In genomic region chr14:89618309-89618708, GRCh38 we compare ENCODE assay signal across 8 cellular contexts.
DNase-seq lines count a peak whose midpoint lies in the region; ATAC-seq and TF ChIP-seq lines count a peak whose summit lies in the region.

No MANE protein-coding gene starts in this region.

- H3K36me3 Mint-ChIP-seq in neural crest cell (ENCODE audit: low read depth) = no peaks in the 10 kb centered on the region

- no peaks in the 10 kb centered on the region for H3K79me2 ChIP-seq in SU-DHL-6 (ENCODE audit: insufficient read depth, low read length)

- H3F3A ChIP-seq in SU-DHL-6 (ENCODE audit: insufficient read depth) = 0 out of 2 replicates have a peak, but pooled peaks cover 5% of the 10 kb centered on the region

- peak overlapping the region; percentile 80 for H2AFZ ChIP-seq in SU-DHL-6 (ENCODE audit: low read depth, low read length, severe bottlenecking)

- peak overlapping the region; percentile 15 for H3K27ac Mint-ChIP-seq in neural crest cell (ENCODE audit: unreplicated experiment)

- peak overlapping the region; percentile 68 for H3K9ac ChIP-seq in SU-DHL-6 (ENCODE audit: low read length)

- peak overlapping the region; percentile 99 for H3K4me2 ChIP-seq in SU-DHL-6 (ENCODE audit: low read depth, low read length, poor library complexity, severe bottlenecking)

- TF ChIP-seq CTCF in SU-DHL-6 (IDR thresholded peaks at IDR 0.05; ENCODE audit: insufficient read depth, low read length, poor library complexity, severe bottlenecking) (no peak), fibroblast of pulmonary artery (IDR thresholded peaks at IDR 0.05; ENCODE audit: low read length, missing control alignments) (no peak), neural crest cell (conservative IDR thresholded peaks at IDR 0.05) (no peak)

- H3K4me3 Mint-ChIP-seq in neural crest cell = peak overlapping the region; percentile 93

- H3K9me3 Mint-ChIP-seq in neural crest cell = no peaks in the 10 kb centered on the region

- peak overlapping the region; percentile 11; the same call in 1 of the 2 replicates for H3K27ac ChIP-seq in SU-DHL-6 (ENCODE audit: low read depth, low read length)

- H3K4me1 Mint-ChIP-seq in neural crest cell = peaks cover 51% of the 10 kb centered on the region

- H3K9me3 ChIP-seq in SU-DHL-6 (ENCODE audit: insufficient read depth, low read length) = no peaks in the 10 kb centered on the region

- H3K27me3 Mint-ChIP-seq in neural crest cell (ENCODE audit: low read depth) = peaks cover 23% of the 10 kb centered on the region

- no peaks in the 10 kb centered on the region for H3K36me3 ChIP-seq in SU-DHL-6 (ENCODE audit: low read length)

- ATAC-seq in HG03469 (IDR thresholded peaks at IDR 0.05; ENCODE audit: unreplicated experiment) (no peak), GM21390 (IDR thresholded peaks at IDR 0.05; ENCODE audit: unreplicated experiment) (no peak), HG03378 (IDR thresholded peaks at IDR 0.05; ENCODE audit: unreplicated experiment) (no peak)

- DNase-seq in NCI-H748 (lab: John Stamatoyannopoulos, UW; ENCODE audit: unreplicated experiment) = peak; percentile 29
- DNase-seq in NCI-H748 treated with DMSO at 0.1 percent for 48 hours (lab: John Stamatoyannopoulos, UW) = no peak
- peak; percentile 34 for DNase-seq in fibroblast of pulmonary artery (ENCODE audit: low read depth)
- DNase-seq in neural crest cell (ENCODE audit: low read depth, low spot score) = no peak

- H3K4me3 ChIP-seq in SU-DHL-6 (ENCODE audit: insufficient read depth, low read length, poor library complexity, severe bottlenecking) (peak overlapping the region; percentile 78), fibroblast of pulmonary artery (replicated peaks; ENCODE audit: low read depth, low read length) (peak overlapping the region; percentile 81)

- H4K20me1 ChIP-seq in SU-DHL-6 (ENCODE audit: low read depth, low read length) = no peaks in the 10 kb centered on the region

- H3K27me3 ChIP-seq in SU-DHL-6 (ENCODE audit: low read length) = no peaks in the 10 kb centered on the region

- H3K9me2 ChIP-seq in SU-DHL-6 (replicated peaks; ENCODE audit: insufficient read depth, low read length) = no peaks in the 10 kb centered on the region

Comparison
In these comparisons a context has a peak if more than half of its experiments do, and no peak if none do; other contexts are left out.
1. DNase-seq: peak in NCI-H748 (single experiment) and fibroblast of pulmonary artery (single experiment); none in NCI-H748 treated with DMSO at 0.1 percent for 48 hours (single experiment) and neural crest cell (single experiment).